Comparison of ENCODE assay signal across 8 cellular contexts in genomic region chr6:24990944-24991747, GRCh38. TPM values are rescaled to one million over a fixed set of nuclear protein-coding genes. Genes with fewer than 3 reads are reported as not detected.
A peak's percentile ranks its signal among the peaks of the same experiment; 100 is the strongest.
DNase-seq lines count a peak whose midpoint lies in the region; ATAC-seq lines count a peak whose summit lies in the region.

No MANE protein-coding gene starts in this region.

- peak overlapping the region; percentile 91 for H3K27ac Mint-ChIP-seq in stimulated activated naive B cell treated with anti-CD40 and anti-IgM and Interleukin-4, amounts not matched to agents 10 μg/mL and 1 μg/mL and 100 μg/mL, for 72 hours

- peaks cover 69% of the 10 kb centered on the region for H3K4me1 Mint-ChIP-seq in activated T-cell treated with anti-CD3 and anti-CD28 coated beads, Interleukin-2, amount 50 U/mL, for 4 hours (ENCODE audit: low read depth)
- peaks cover 28 to 64% of the 10 kb centered on the region in 2 donors for H3K4me1 Mint-ChIP-seq in stimulated activated naive B cell treated with anti-CD40 and anti-IgM and Interleukin-4, amounts not matched to agents 10 μg/mL and 1 μg/mL and 100 μg/mL, for 72 hours

- no peaks in the 10 kb centered on the region for H3K27me3 Mint-ChIP-seq in activated T-cell treated with anti-CD3 and anti-CD28 coated beads, Interleukin-2, amount 50 U/mL, for 4 hours (ENCODE audit: low read depth)
- no peaks in the 10 kb centered on the region for H3K27me3 Mint-ChIP-seq in stimulated activated naive B cell treated with anti-CD40 and anti-IgM and Interleukin-4, amounts not matched to agents 10 μg/mL and 1 μg/mL and 100 μg/mL, for 72 hours

- H3K4me3 Mint-ChIP-seq in activated T-cell treated with anti-CD3 and anti-CD28 coated beads, Interleukin-2, amount 50 U/mL, for 4 hours, result peak overlapping the region; percentile 8
- no peak overlapping the region for H3K4me3 Mint-ChIP-seq in stimulated activated naive B cell treated with anti-CD40 and anti-IgM and Interleukin-4, amounts not matched to agents 10 μg/mL and 1 μg/mL and 100 μg/mL, for 72 hours

- H3K9me3 Mint-ChIP-seq in activated T-cell treated with anti-CD3 and anti-CD28 coated beads, Interleukin-2, amount 50 U/mL, for 4 hours, result peaks cover 5% of the 10 kb centered on the region
- H3K9me3 Mint-ChIP-seq in stimulated activated naive B cell treated with anti-CD40 and anti-IgM and Interleukin-4, amounts not matched to agents 10 μg/mL and 1 μg/mL and 100 μg/mL, for 72 hours, result peaks cover 0 to 1% of the 10 kb centered on the region in 2 donors

- ATAC-seq in activated T-cell treated with anti-CD3 and anti-CD28 coated beads, Interleukin-2, amount 50 U/mL, for 4 hours, result peak; percentile 32 to 33
- ATAC-seq in HG03442 (IDR thresholded peaks at IDR 0.05; ENCODE audit: unreplicated experiment), result peak; percentile 13
- no peak for ATAC-seq in stimulated activated naive B cell treated with anti-CD40 and anti-IgM and Interleukin-4, amounts not matched to agents 10 μg/mL and 1 μg/mL and 100 μg/mL, for 72 hours (replicated peaks)
- no peak for ATAC-seq in HG03342 (IDR thresholded peaks at IDR 0.05; ENCODE audit: unreplicated experiment)

- no peak for DNase-seq in activated T-cell treated with anti-CD3 and anti-CD28 coated beads, Interleukin-2, amount 50 U/mL, for 4 hours
- DNase-seq in activated T-cell treated with anti-CD3 and anti-CD28 coated beads for 4 hours, result no peak
- DNase-seq in amniotic epithelial cell (ENCODE audit: low read depth), result peak; percentile 48
- no peak for DNase-seq in stimulated activated naive B cell treated with anti-CD40 and anti-IgM and Interleukin-4, amounts not matched to agents 10 μg/mL and 1 μg/mL and 100 μg/mL, for 72 hours
- DNase-seq in glomerular visceral epithelial cell (ENCODE audit: extremely low spot score), result no peak
- no peak for DNase-seq in NCI-H1694 treated with DMSO at 0.1 percent for 48 hours (lab: John Stamatoyannopoulos, UW)

- peaks cover 7% of the 10 kb centered on the region for H3K36me3 Mint-ChIP-seq in activated T-cell treated with anti-CD3 and anti-CD28 coated beads, Interleukin-2, amount 50 U/mL, for 4 hours (ENCODE audit: insufficient read depth)
- H3K36me3 Mint-ChIP-seq in stimulated activated naive B cell treated with anti-CD40 and anti-IgM and Interleukin-4, amounts not matched to agents 10 μg/mL and 1 μg/mL and 100 μg/mL, for 72 hours, result peaks cover 11 to 21% of the 10 kb centered on the region in 2 donors

RNA-seq across cellular contexts. Expression of gene RIPOR2, which starts 55.4 kb away (rescaled TPM):
- total RNA-seq in activated T-cell treated with anti-CD3 and anti-CD28 coated beads, Interleukin-2, amount 50 U/mL, for 4 hours, result 10 to 100 TPM; 14.7 to 17.4 (median 16.8) TPM

Comparison
In these comparisons a context has a peak if more than half of its experiments do, and no peak if none do; other contexts are left out.
1. ATAC-seq: peak in activated T-cell treated with anti-CD3 and anti-CD28 coated beads, Interleukin-2, amount 50 U/mL, for 4 hours (2 of 2) and HG03442 (single experiment); none in stimulated activated naive B cell treated with anti-CD40 and anti-IgM and Interleukin-4, amounts not matched to agents 10 μg/mL and 1 μg/mL and 100 μg/mL, for 72 hours (0 of 2) and HG03342 (single experiment).